8 cellular contexts compared by ENCODE assay signal in genomic region chrX:22192419-22193086, GRCh38.
A peak's percentile ranks its signal among the peaks of the same experiment; 100 is the strongest.
DNase-seq lines count a peak whose midpoint lies in the region; ATAC-seq and TF ChIP-seq lines count a peak whose summit lies in the region.

No MANE protein-coding gene starts in this region.

- WGBS in lung, 2 donors, result 23 to 24% methylated on average over 14 of the region's 14 CpGs

- no peaks in the 10 kb centered on the region for H3K9me3 ChIP-seq in lung (ENCODE audit: control insufficient read depth in 2 of 2, insufficient read depth in 1 of 2, low read length in 1 of 2)

- DNase-seq in AG09319 (ENCODE audit: extremely low read depth, low read depth) (no peak), NCI-H345 treated with DMSO at 0.1 percent for 48 hours (lab: John Stamatoyannopoulos, UW; ENCODE audit: unreplicated experiment) (peak; percentile 33), dorsolateral prefrontal cortex (peak; percentile 40 to 74 (median 58)), lung (ENCODE audit: low spot score) (peak; percentile 64)
- DNase-seq in activated CD4-positive, alpha-beta T cell treated with anti-CD3 and anti-CD28 coated beads, Interleukin-2, amount 50 U/mL, for 4 hours, result peak; percentile 15 to 28
- DNase-seq in stimulated activated CD8-positive, alpha-beta memory T cell treated with anti-CD3 and anti-CD28 coated beads, Interleukin-15, amount 100 ng/mL, for 24 hours (ENCODE audit: low read depth), result peak; percentile 13

- H3K36me3 ChIP-seq in lung (ENCODE audit: control insufficient read depth in 2 of 2, insufficient read depth in 2 of 2, low read length in 2 of 2), result no peaks in the 10 kb centered on the region

- H3K4me3 ChIP-seq in dorsolateral prefrontal cortex (no peak overlapping the region), lung (no peak overlapping the region)

- no peak overlapping the region for H3K27ac ChIP-seq in dorsolateral prefrontal cortex
- no peak overlapping the region for H3K27ac ChIP-seq in lung (ENCODE audit: low read depth in 1 of 2, low read length in 1 of 2)

- no peaks in the 10 kb centered on the region for H3K4me1 ChIP-seq in lung (ENCODE audit: control insufficient read depth in 2 of 2, insufficient read depth in 2 of 2, low read length in 2 of 2)

- TF ChIP-seq CTCF in AG09319 (IDR thresholded peaks at IDR 0.05; ENCODE audit: low read depth, low read length) (peak; percentile 89), dorsolateral prefrontal cortex (IDR thresholded peaks at IDR 0.05 in 54 of 56, conservative IDR thresholded peaks at IDR 0.05 in 2 of 56; ENCODE audit: low read depth in 1 of 56, partially characterized antibody in 56 of 56) (peak; percentile 28 to 82 (median 70)), lung (IDR thresholded peaks at IDR 0.05; ENCODE audit: control extremely low read depth, extremely low read depth) (peak; percentile 36)

- intact Hi-C loops in dorsolateral prefrontal cortex (cut with DNase I), result loop anchor here in 1 of 2 donors (5.0 to 10.0 kb wide), 2 partner anchors 55 to 208 kb away; no protein-coding TSS in a partner anchor

- ATAC-seq in GM18520 (IDR thresholded peaks at IDR 0.05; ENCODE audit: unreplicated experiment) (peak; percentile 92), HG03045 (IDR thresholded peaks at IDR 0.05; ENCODE audit: unreplicated experiment) (peak; percentile 94), lung (ENCODE audit: insufficient read depth, low FRiP score) (peak; percentile 86)

- H3K27me3 ChIP-seq in dorsolateral prefrontal cortex, result peaks cover 0 to 83% (median 22%) of the 10 kb centered on the region in 45 donors
- H3K27me3 ChIP-seq in lung (ENCODE audit: control insufficient read depth, insufficient read depth), result peaks cover 6% of the 10 kb centered on the region

Comparison
In these comparisons a context has a peak if more than half of its experiments do, and no peak if none do; other contexts are left out.
1. CTCF ChIP-seq: peak in every context shown above with its lines; median percentile 89 in AG09319; 70 in dorsolateral prefrontal cortex; 36 in lung.